In genomic region chr15:57335326-57336118, GRCh38 we compare ENCODE assay signal across 17 cellular contexts. TPM values are rescaled to one million over a fixed set of nuclear protein-coding genes. Genes with fewer than 3 reads are reported as not detected.
"Had no signal": no experiment of that assay in that cellular context is flagged by ENCODE, and none has a peak within 500 bp of the region (broad histone marks: within the 10 kb centered on the region; RNA-seq: fewer than 3 reads in every experiment).

No MANE protein-coding gene starts in this region.

- H3K4me1 Mint-ChIP-seq: activated naive CD8-positive, alpha-beta T cell treated with anti-CD3 and anti-CD28 coated beads, Interleukin-2, amount 50 U/mL, for 24 hours had no signal

- DNase-seq: activated CD4-positive, alpha-beta T cell treated with anti-CD3 and anti-CD28 coated beads, Interleukin-2, amount 50 U/mL, for 1 hour; activated CD8-positive, alpha-beta memory T cell treated with anti-CD3 and anti-CD28 coated beads for 24 hours; activated naive CD4-positive, alpha-beta T cell; activated naive CD8-positive, alpha-beta T cell treated with anti-CD3 and anti-CD28 coated beads, Interleukin-2, amount 50 U/mL, for 24 hours; cerebellar nuclear complex; effector memory CD8-positive, alpha-beta T cell; erythroblast; left ventricle myocardium inferior; natural killer cell; nucleus accumbens had no signal

- ATAC-seq: activated naive CD8-positive, alpha-beta T cell treated with anti-CD3 and anti-CD28 coated beads, Interleukin-2, amount 50 U/mL, for 24 hours; effector memory CD8-positive, alpha-beta T cell; natural killer cell; stimulated activated effector memory CD8-positive, alpha-beta T cell treated with anti-CD3 and anti-CD28 coated beads, Interleukin-12 subunit alpha, Interleukin-12 subunit beta, amount 100 ng/mL, for 72 hours had no signal

- H3K27ac ChIP-seq: ascending aorta, breast epithelium, left ventricle myocardium inferior, thoracic aorta had no signal

- H3K4me3 Mint-ChIP-seq: activated naive CD8-positive, alpha-beta T cell treated with anti-CD3 and anti-CD28 coated beads, Interleukin-2, amount 50 U/mL, for 24 hours; effector memory CD8-positive, alpha-beta T cell; memory B cell; natural killer cell; stimulated activated effector memory CD8-positive, alpha-beta T cell treated with anti-CD3 and anti-CD28 coated beads, Interleukin-12 subunit alpha, Interleukin-12 subunit beta, amount 100 ng/mL, for 72 hours; T-helper 2 cell treated with Interferon-gamma antibody and Interleukin-4, amounts not matched to agents 5 μg/mL and 100 μg/mL, for 36 hours had no signal

- H3K4me3 ChIP-seq: ascending aorta, breast epithelium, left ventricle myocardium inferior, thoracic aorta had no signal

- H3K27me3 ChIP-seq: ascending aorta, breast epithelium had no signal

- H3K36me3 ChIP-seq: ascending aorta, breast epithelium, left ventricle myocardium inferior, thoracic aorta had no signal

- H3K4me1 ChIP-seq: ascending aorta, breast epithelium had no signal

- H3K9me3 Mint-ChIP-seq: activated naive CD8-positive, alpha-beta T cell treated with anti-CD3 and anti-CD28 coated beads, Interleukin-2, amount 50 U/mL, for 24 hours; effector memory CD8-positive, alpha-beta T cell; memory B cell; natural killer cell; stimulated activated effector memory CD8-positive, alpha-beta T cell treated with anti-CD3 and anti-CD28 coated beads, Interleukin-12 subunit alpha, Interleukin-12 subunit beta, amount 100 ng/mL, for 72 hours; T-helper 2 cell treated with Interferon-gamma antibody and Interleukin-4, amounts not matched to agents 5 μg/mL and 100 μg/mL, for 36 hours had no signal

- H3K9me3 ChIP-seq: ascending aorta, breast epithelium, left ventricle myocardium inferior, thoracic aorta had no signal

- FAIRE-seq: islet of Langerhans had no signal

- H3K36me3 Mint-ChIP-seq: memory B cell; natural killer cell; stimulated activated effector memory CD8-positive, alpha-beta T cell treated with anti-CD3 and anti-CD28 coated beads, Interleukin-12 subunit alpha, Interleukin-12 subunit beta, amount 100 ng/mL, for 72 hours had no signal

- H3K27ac Mint-ChIP-seq: activated naive CD8-positive, alpha-beta T cell treated with anti-CD3 and anti-CD28 coated beads, Interleukin-2, amount 50 U/mL, for 24 hours; effector memory CD8-positive, alpha-beta T cell; memory B cell; natural killer cell; stimulated activated effector memory CD8-positive, alpha-beta T cell treated with anti-CD3 and anti-CD28 coated beads, Interleukin-12 subunit alpha, Interleukin-12 subunit beta, amount 100 ng/mL, for 72 hours; T-helper 2 cell treated with Interferon-gamma antibody and Interleukin-4, amounts not matched to agents 5 μg/mL and 100 μg/mL, for 36 hours had no signal

RNA-seq across cellular contexts. Expression of gene CGNL1, which starts 40.8 kb away (rescaled TPM):
- total RNA-seq: natural killer cell had no signal
